In the genomic region with DNA sequence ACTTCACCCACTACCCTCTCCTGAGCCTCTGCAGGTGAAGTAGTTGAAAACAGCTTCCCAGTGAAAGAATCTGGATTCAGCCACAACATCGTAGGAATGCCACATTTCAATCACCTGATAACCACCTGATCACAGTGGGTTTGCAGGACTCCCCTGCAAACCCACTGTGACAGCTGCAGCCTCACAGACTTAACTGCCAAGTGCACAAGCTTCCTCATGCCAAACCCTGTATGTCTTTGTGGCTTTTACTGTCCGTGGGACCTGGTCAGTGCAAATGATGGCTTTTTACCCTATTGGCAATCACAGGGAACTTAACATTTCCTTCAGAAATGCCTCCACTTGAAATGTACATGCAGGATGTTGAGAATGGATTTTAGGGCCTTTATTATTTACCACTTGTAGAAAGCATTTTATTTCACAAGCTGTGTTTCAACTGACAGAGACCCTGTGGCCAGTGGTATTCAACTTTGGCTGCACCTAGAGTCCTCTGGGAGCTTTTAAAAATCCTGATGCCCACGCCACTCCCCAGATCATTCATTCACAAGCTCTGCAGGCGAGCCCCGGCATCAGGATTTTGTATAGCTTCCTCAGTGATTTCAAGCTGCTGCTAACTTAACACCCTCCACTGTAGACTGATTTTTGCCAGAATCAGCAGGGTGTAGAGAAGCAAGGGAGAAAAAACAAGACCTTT, we compare ENCODE assay signal across 21 cellular contexts. TPM values are rescaled to one million over a fixed set of nuclear protein-coding genes. Genes with fewer than 3 reads are reported as not detected.
DNase-seq lines count a peak whose midpoint lies in the region; ATAC-seq and TF ChIP-seq lines count a peak whose summit lies in the region.
"Had no signal": no experiment of that assay in that cellular context is flagged by ENCODE, and none has a peak within 500 bp of the region (broad histone marks: within the 10 kb centered on the region; RNA-seq: fewer than 3 reads in every experiment).

No MANE protein-coding gene starts in this region.

- no peaks in the 10 kb centered on the region for H3K9me3 ChIP-seq in DND-41 (ENCODE audit: insufficient read depth, low read length, severe bottlenecking)
- H3K9me3 ChIP-seq in adrenal gland (replicated peaks in 1 of 3): no peaks in the 10 kb centered on the region
- H3K9me3 ChIP-seq: gastrocnemius medialis had no signal

- WGBS in adrenal gland, 4 donors: 79 to 89% (median 86%) methylated on average over 5 of the region's 5 CpGs

- H3K27me3 ChIP-seq in DND-41 (ENCODE audit: insufficient read depth, low read length, poor library complexity): no peaks in the 10 kb centered on the region
- H3K27me3 ChIP-seq in adrenal gland: no peaks in the 10 kb centered on the region
- H3K27me3 ChIP-seq: gastrocnemius medialis had no signal

- TF ChIP-seq CTCF in DND-41 (IDR thresholded peaks at IDR 0.05; ENCODE audit: borderline replicate concordance, extremely low read depth, low read length, poor library complexity, severe bottlenecking) (no peak), natural killer cell (IDR thresholded peaks at IDR 0.05) (no peak), adrenal gland (IDR thresholded peaks at IDR 0.05) (no peak)

- H3K9ac ChIP-seq in DND-41 (ENCODE audit: low read depth, low read length): peak overlapping the region; percentile 48

- H3K4me1 Mint-ChIP-seq in activated CD4-positive, alpha-beta T cell treated with anti-CD3 and anti-CD28 coated beads for 36 hours: peaks cover 95% of the 10 kb centered on the region
- H3K4me1 Mint-ChIP-seq in natural killer cell: peaks cover 69 to 75% of the 10 kb centered on the region in 2 donors
- H3K4me1 Mint-ChIP-seq: neural crest cell had no signal

- H4K20me1 ChIP-seq in DND-41 (ENCODE audit: insufficient read depth, low read length): no peaks in the 10 kb centered on the region

- TF ChIP-seq POLR2A in adrenal gland (IDR thresholded peaks at IDR 0.05): no peak

- H3K9me3 Mint-ChIP-seq in activated CD4-positive, alpha-beta T cell treated with anti-CD3 and anti-CD28 coated beads for 36 hours (ENCODE audit: low read depth): no peaks in the 10 kb centered on the region
- H3K9me3 Mint-ChIP-seq in activated naive CD4-positive, alpha-beta T cell treated with anti-CD3 and anti-CD28 coated beads, Interleukin-2, amount 50 U/mL, for 72 hours: no peaks in the 10 kb centered on the region
- no peaks in the 10 kb centered on the region for H3K9me3 Mint-ChIP-seq in natural killer cell
- H3K9me3 Mint-ChIP-seq: neural crest cell had no signal

- peaks cover 50% of the 10 kb centered on the region for H3K79me2 ChIP-seq in DND-41 (ENCODE audit: insufficient read depth, low read length)

- H3K27ac ChIP-seq in DND-41 (ENCODE audit: low read length) (peak overlapping the region; percentile 93), adrenal gland (no peak overlapping the region)
- H3K27ac ChIP-seq: VCaP had no signal

- no peak overlapping the region for H3K4me3 Mint-ChIP-seq in activated CD4-positive, alpha-beta T cell treated with anti-CD3 and anti-CD28 coated beads for 36 hours
- H3K4me3 Mint-ChIP-seq in natural killer cell: peak overlapping the region; percentile 17
- H3K4me3 Mint-ChIP-seq: neural crest cell had no signal

- POLR2A ChIA-PET in activated CD4-positive, alpha-beta T cell treated with anti-CD3 and anti-CD28 coated beads for 36 hours (lab: Charles Lee): no interaction called here

- H3K4me2 ChIP-seq in DND-41 (ENCODE audit: insufficient read depth, low read length): peak overlapping the region; percentile 20; the same call in 1 of the 2 replicates

- intact Hi-C loops in activated CD4-positive, alpha-beta T cell treated with anti-CD3 and anti-CD28 coated beads for 36 hours (cut with DNase I, micrococcal nuclease): no loop called here
- intact Hi-C loops in natural killer cell (cut with micrococcal nuclease) (loop anchor here (2.0 kb wide), 1 partner anchor 13 kb away; no protein-coding TSS in a partner anchor), adrenal gland (cut with DNase I) (no loop called here)

- H3K27ac Mint-ChIP-seq in activated CD4-positive, alpha-beta T cell treated with anti-CD3 and anti-CD28 coated beads for 36 hours: peak overlapping the region; percentile 55
- H3K27ac Mint-ChIP-seq in activated naive CD4-positive, alpha-beta T cell treated with anti-CD3 and anti-CD28 coated beads, Interleukin-2, amount 50 U/mL, for 72 hours: peak overlapping the region; percentile 72 to 75
- peak overlapping the region; percentile 29 to 92 for H3K27ac Mint-ChIP-seq in natural killer cell
- H3K27ac Mint-ChIP-seq: progenitor cell of endocrine pancreas had no signal

- H3K36me3 Mint-ChIP-seq in activated CD4-positive, alpha-beta T cell treated with anti-CD3 and anti-CD28 coated beads for 36 hours (ENCODE audit: low read depth): peaks cover 71% of the 10 kb centered on the region
- H3K36me3 Mint-ChIP-seq in activated naive CD4-positive, alpha-beta T cell treated with anti-CD3 and anti-CD28 coated beads, Interleukin-2, amount 50 U/mL, for 72 hours: peaks cover 32 to 44% of the 10 kb centered on the region in 2 donors
- no peaks in the 10 kb centered on the region for H3K36me3 Mint-ChIP-seq in natural killer cell

- no peaks in the 10 kb centered on the region for H3K27me3 Mint-ChIP-seq in activated CD4-positive, alpha-beta T cell treated with anti-CD3 and anti-CD28 coated beads for 36 hours
- no peaks in the 10 kb centered on the region for H3K27me3 Mint-ChIP-seq in natural killer cell (ENCODE audit: low read depth in 2 of 2)
- H3K27me3 Mint-ChIP-seq: progenitor cell of endocrine pancreas had no signal

- H3K4me1 ChIP-seq in DND-41 (ENCODE audit: insufficient read depth, low read length): peaks cover 91% of the 10 kb centered on the region
- no peaks in the 10 kb centered on the region for H3K4me1 ChIP-seq in adrenal gland (replicated peaks in 1 of 2)

- H3K4me3 ChIP-seq in DND-41 (ENCODE audit: low read depth in 1 of 2, low read length in 2 of 2) (no peak overlapping the region), adrenal gland (no peak overlapping the region)
- H3K4me3 ChIP-seq: gastrocnemius medialis, skin epidermis had no signal

- H3K36me3 ChIP-seq in DND-41 (ENCODE audit: insufficient read depth, low read length) (peaks cover 53% of the 10 kb centered on the region), adrenal gland (replicated peaks in 1 of 2) (peaks cover 0 to 16% of the 10 kb centered on the region in 2 donors)

- no peak for DNase-seq in activated CD4-positive, alpha-beta T cell treated with anti-CD3 and anti-CD28 coated beads for 36 hours
- DNase-seq in activated CD4-positive, alpha-beta T cell treated with anti-CD3 and anti-CD28 coated beads, Interleukin-2, amount 50 U/mL, for 48 hours: no peak
- DNase-seq in DND-41: peak; percentile 68
- no peak for DNase-seq in activated naive CD4-positive, alpha-beta T cell treated with anti-CD3 and anti-CD28 coated beads, Interleukin-2, amount 50 U/mL, for 72 hours (ENCODE audit: low spot score in 2 of 2)
- DNase-seq in natural killer cell: no peak
- DNase-seq in adrenal gland: no peak
- DNase-seq in effector CD8-positive, alpha-beta T cell (lab: John Stamatoyannopoulos, UW): no peak
- no peak for DNase-seq in AG08396 (ENCODE audit: low spot score)
- DNase-seq: C1 segment of cervical spinal cord; dermis blood vessel endothelial cell; DMS153; gastrocnemius medialis; mesenchymal stem cell; NCI-H2227 treated with DMSO at 0.1 percent for 48 hours; RPMI8226; stimulated activated CD4-positive, alpha-beta T cell treated with anti-CD3 and anti-CD28 coated beads, Interleukin-4, amount 100 ng/mL, for 24 hours; SW 1271 had no signal

- CTCF ChIA-PET in activated CD4-positive, alpha-beta T cell treated with anti-CD3 and anti-CD28 coated beads for 36 hours (lab: Charles Lee): interaction anchor here (0.6 to 12.0 kb wide), 10 partner anchors 10 to 257 kb away, joined by 3 to 262 read pairs (median 4); no protein-coding TSS in a partner anchor

- no peak overlapping the region for H2AFZ ChIP-seq in DND-41 (ENCODE audit: low read depth, low read length)

- no peak for ATAC-seq in activated CD4-positive, alpha-beta T cell treated with anti-CD3 and anti-CD28 coated beads for 36 hours
- ATAC-seq in DND-41 (ENCODE audit: insufficient read depth, low read depth) (peak; percentile 31), natural killer cell (no peak)
- no peak for ATAC-seq in activated naive CD4-positive, alpha-beta T cell treated with anti-CD3 and anti-CD28 coated beads, Interleukin-2, amount 50 U/mL, for 72 hours
- ATAC-seq: gastrocnemius medialis had no signal

RNA-seq across cellular contexts. Expression of a gene that starts 49.1 kb away (rescaled TPM):
- 10 to 100 TPM; 27.7 to 34.6 TPM for total RNA-seq in activated CD4-positive, alpha-beta T cell treated with anti-CD3 and anti-CD28 coated beads for 36 hours
- 10 to 100 TPM; 47.7 to 53.9 TPM for total RNA-seq in activated naive CD4-positive, alpha-beta T cell treated with anti-CD3 and anti-CD28 coated beads, Interleukin-2, amount 50 U/mL, for 72 hours
- total RNA-seq in natural killer cell (10 to 100 TPM; 16.7 to 26.1 (median 22.3) TPM), adrenal gland (10 to 100 TPM in 5 of 8 donors, 1 to 10 TPM in 3; 6.5 to 22.2 (median 11.2) TPM)
- polyA plus RNA-seq in adrenal gland: 10 to 100 TPM in 1 of 3 donors, 1 to 10 TPM in 2; 3.6 to 14.8 (median 6.1) TPM

RNA-seq across cellular contexts. Expression of a gene that starts 49.4 kb away (rescaled TPM):
- total RNA-seq in activated CD4-positive, alpha-beta T cell treated with anti-CD3 and anti-CD28 coated beads for 36 hours: 10 to 100 TPM; 13.0 to 17.8 TPM
- 10 to 100 TPM; 15.2 to 23.9 TPM for total RNA-seq in activated naive CD4-positive, alpha-beta T cell treated with anti-CD3 and anti-CD28 coated beads, Interleukin-2, amount 50 U/mL, for 72 hours
- 10 to 100 TPM; 20.4 to 27.3 (median 22.8) TPM for total RNA-seq in natural killer cell
- 10 to 100 TPM; 12.9 to 39.7 (median 19.1) TPM for total RNA-seq in adrenal gland
- polyA plus RNA-seq in adrenal gland: 10 to 100 TPM in 1 of 3 donors, 1 to 10 TPM in 2; 6.6 to 42.7 (median 9.4) TPM
